In genomic region chr20:48283470-48284110, GRCh38 we compare ENCODE assay signal across 10 cellular contexts.
DNase-seq lines count a peak whose midpoint lies in the region; TF ChIP-seq lines count a peak whose summit lies in the region.
"Had no signal": no experiment of that assay in that cellular context is flagged by ENCODE, and none has a peak within 500 bp of the region (broad histone marks: within the 10 kb centered on the region; RNA-seq: fewer than 3 reads in every experiment).

No MANE protein-coding gene starts in this region.

- DNase-seq in EH (ENCODE audit: low read depth): peak; percentile 95
- DNase-seq in SJSA1 (ENCODE audit: low read depth in 1 of 2, low spot score in 2 of 2): peak; percentile 36 to 59
- DNase-seq in fibroblast of villous mesenchyme (ENCODE audit: low read depth): peak; percentile 81
- peak; percentile 88 for DNase-seq in osteocyte (ENCODE audit: extremely low spot score, unreplicated experiment)
- no peak for DNase-seq in activated T-cell treated with anti-CD3 and anti-CD28 coated beads, Interleukin-2, amount 50 U/mL, for 24 hours
- DNase-seq in iPS-NIHi7 (ENCODE audit: extremely low spot score): no peak
- no peak for DNase-seq in effector CD8-positive, alpha-beta T cell (lab: John Stamatoyannopoulos, UW)
- DNase-seq in activated naive CD8-positive, alpha-beta T cell treated with anti-CD3 and anti-CD28 coated beads for 36 hours: no peak
- DNase-seq: T-helper 17 cell had no signal

- no peaks in the 10 kb centered on the region for H3K36me3 ChIP-seq in SJSA1

- no peaks in the 10 kb centered on the region for H3K9me3 Mint-ChIP-seq in osteocyte (ENCODE audit: unreplicated experiment)
- no peaks in the 10 kb centered on the region for H3K9me3 Mint-ChIP-seq in activated T-cell treated with anti-CD3 and anti-CD28 coated beads, Interleukin-2, amount 50 U/mL, for 24 hours
- no peaks in the 10 kb centered on the region for H3K9me3 Mint-ChIP-seq in activated naive CD8-positive, alpha-beta T cell treated with anti-CD3 and anti-CD28 coated beads for 36 hours
- H3K9me3 Mint-ChIP-seq: dendritic cell treated with granulocyte-macrophage colony-stimulating factor and Interleukin-4, amounts not matched to agents 40 ng/mL and 50 ng/mL, for 4 days had no signal

- peaks cover 28% of the 10 kb centered on the region for H3K4me1 ChIP-seq in SJSA1 (replicated peaks)

- no peak overlapping the region for H3K4me3 Mint-ChIP-seq in osteocyte (ENCODE audit: unreplicated experiment)
- H3K4me3 Mint-ChIP-seq in activated T-cell treated with anti-CD3 and anti-CD28 coated beads, Interleukin-2, amount 50 U/mL, for 24 hours: no peak overlapping the region
- H3K4me3 Mint-ChIP-seq in activated naive CD8-positive, alpha-beta T cell treated with anti-CD3 and anti-CD28 coated beads for 36 hours: no peak overlapping the region
- H3K4me3 Mint-ChIP-seq: dendritic cell treated with granulocyte-macrophage colony-stimulating factor and Interleukin-4, amounts not matched to agents 40 ng/mL and 50 ng/mL, for 4 days; T-helper 17 cell had no signal

- peak overlapping the region; percentile 39 for H3K27ac Mint-ChIP-seq in osteocyte (ENCODE audit: unreplicated experiment)
- no peak overlapping the region for H3K27ac Mint-ChIP-seq in activated T-cell treated with anti-CD3 and anti-CD28 coated beads, Interleukin-2, amount 50 U/mL, for 24 hours
- H3K27ac Mint-ChIP-seq in activated naive CD8-positive, alpha-beta T cell treated with anti-CD3 and anti-CD28 coated beads for 36 hours: no peak overlapping the region
- H3K27ac Mint-ChIP-seq: dendritic cell treated with granulocyte-macrophage colony-stimulating factor and Interleukin-4, amounts not matched to agents 40 ng/mL and 50 ng/mL, for 4 days; T-helper 17 cell had no signal

- no peaks in the 10 kb centered on the region for H3K27me3 ChIP-seq in SJSA1 (replicated peaks)

- peaks cover 28% of the 10 kb centered on the region for H3K27me3 Mint-ChIP-seq in osteocyte (ENCODE audit: unreplicated experiment)
- H3K27me3 Mint-ChIP-seq in activated T-cell treated with anti-CD3 and anti-CD28 coated beads, Interleukin-2, amount 50 U/mL, for 24 hours: peaks cover 17% of the 10 kb centered on the region
- H3K27me3 Mint-ChIP-seq in activated naive CD8-positive, alpha-beta T cell treated with anti-CD3 and anti-CD28 coated beads for 36 hours: peaks cover 11% of the 10 kb centered on the region

- H3K36me3 Mint-ChIP-seq in osteocyte (ENCODE audit: unreplicated experiment): no peaks in the 10 kb centered on the region
- H3K36me3 Mint-ChIP-seq in activated T-cell treated with anti-CD3 and anti-CD28 coated beads, Interleukin-2, amount 50 U/mL, for 24 hours (ENCODE audit: low read depth): no peaks in the 10 kb centered on the region
- H3K36me3 Mint-ChIP-seq in activated naive CD8-positive, alpha-beta T cell treated with anti-CD3 and anti-CD28 coated beads for 36 hours: no peaks in the 10 kb centered on the region

- H3K4me3 ChIP-seq in SJSA1: no peak overlapping the region
- no peak overlapping the region for H3K4me3 ChIP-seq in fibroblast of villous mesenchyme (ENCODE audit: low read depth, low read length)

- TF ChIP-seq CTCF in fibroblast of villous mesenchyme (IDR thresholded peaks at IDR 0.05; ENCODE audit: insufficient read depth, low read depth, low read length) (no peak), osteocyte (IDR thresholded peaks at IDR 0.05) (no peak)

- peaks cover 39% of the 10 kb centered on the region for H3K4me1 Mint-ChIP-seq in osteocyte (ENCODE audit: unreplicated experiment)
- H3K4me1 Mint-ChIP-seq in activated T-cell treated with anti-CD3 and anti-CD28 coated beads, Interleukin-2, amount 50 U/mL, for 24 hours (ENCODE audit: low read depth): no peaks in the 10 kb centered on the region
- no peaks in the 10 kb centered on the region for H3K4me1 Mint-ChIP-seq in activated naive CD8-positive, alpha-beta T cell treated with anti-CD3 and anti-CD28 coated beads for 36 hours

- no peaks in the 10 kb centered on the region for H3K9me3 ChIP-seq in SJSA1 (replicated peaks)

- H3K27ac ChIP-seq in SJSA1: no peak overlapping the region

Comparison
In these comparisons a context has a peak if more than half of its experiments do, and no peak if none do; other contexts are left out.
1. DNase-seq: peak in EH (single experiment), SJSA1 (2 of 2), fibroblast of villous mesenchyme (single experiment) and osteocyte (single experiment); none in activated T-cell treated with anti-CD3 and anti-CD28 coated beads, Interleukin-2, amount 50 U/mL, for 24 hours (single experiment), iPS-NIHi7 (single experiment), effector CD8-positive, alpha-beta T cell (single experiment) and activated naive CD8-positive, alpha-beta T cell treated with anti-CD3 and anti-CD28 coated beads for 36 hours (single experiment).